ENCODE assay signal across 8 cellular contexts in the genomic region with DNA sequence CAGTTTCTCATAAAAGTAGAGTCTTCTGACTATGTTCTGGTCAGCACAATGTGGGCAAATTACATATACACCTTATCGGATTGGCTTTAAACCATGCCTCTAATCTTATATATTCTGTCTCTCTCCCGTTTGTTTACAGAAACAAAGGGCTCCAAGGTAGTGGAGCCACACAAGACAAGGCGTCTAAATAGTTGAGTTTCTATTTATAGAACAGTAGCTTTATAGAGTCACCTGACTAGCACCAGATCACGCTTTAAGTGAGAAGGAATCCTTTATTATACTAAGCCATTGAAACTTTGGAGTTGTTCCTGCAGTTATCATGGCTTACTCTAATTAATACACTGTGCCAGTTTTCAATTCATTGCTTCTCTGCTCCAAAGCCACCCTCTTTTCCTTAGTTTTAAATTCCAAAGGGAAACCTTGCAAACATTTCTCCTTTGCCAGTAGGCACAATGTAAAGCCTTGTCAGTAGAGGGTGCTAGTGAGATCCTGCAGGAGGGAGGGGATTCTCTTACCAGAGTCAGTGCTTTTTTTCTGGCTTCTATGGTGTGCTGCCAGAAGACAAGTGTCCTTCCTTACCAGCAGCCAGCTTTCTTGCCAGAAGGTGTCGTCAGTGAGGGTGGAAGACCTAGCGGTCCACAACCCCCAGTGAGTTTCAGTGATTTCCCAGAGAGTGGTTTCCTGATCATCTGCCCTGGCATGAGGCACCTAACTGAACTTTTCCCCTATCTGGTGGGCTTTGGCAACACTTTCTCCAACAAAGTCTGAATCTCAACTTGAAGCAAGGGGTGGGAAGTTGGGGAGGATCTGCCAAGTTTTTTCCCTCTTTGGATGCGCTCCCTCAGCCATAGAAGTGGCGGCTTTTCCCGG.
A peak's percentile ranks its signal among the peaks of the same experiment; 100 is the strongest.
DNase-seq lines count a peak whose midpoint lies in the region; ATAC-seq and TF ChIP-seq lines count a peak whose summit lies in the region.

No MANE protein-coding gene starts in this region.

- H3K4me3 Mint-ChIP-seq in GM23338 = no peak overlapping the region
- H3K4me3 Mint-ChIP-seq in progenitor cell of endocrine pancreas (ENCODE audit: low read depth) = no peak overlapping the region

- H3K9me3 Mint-ChIP-seq in GM23338 = no peaks in the 10 kb centered on the region
- H3K9me3 Mint-ChIP-seq in progenitor cell of endocrine pancreas (ENCODE audit: low read depth) = peaks cover 10% of the 10 kb centered on the region

- H3K36me3 Mint-ChIP-seq in GM23338 (ENCODE audit: low read depth) = peaks cover 3% of the 10 kb centered on the region; the same call in 1 of the 3 replicates
- H3K36me3 Mint-ChIP-seq in progenitor cell of endocrine pancreas (ENCODE audit: insufficient read depth) = peaks cover 10% of the 10 kb centered on the region

- peak overlapping the region; percentile 48; the same call in 1 of the 2 replicates for H3K27ac Mint-ChIP-seq in GM23338
- H3K27ac Mint-ChIP-seq in progenitor cell of endocrine pancreas = no peak overlapping the region

- H3K36me3 ChIP-seq in GM23338 (ENCODE audit: insufficient read depth) = no peaks in the 10 kb centered on the region

- TF ChIP-seq CTCF in AG04450 (IDR thresholded peaks at IDR 0.05; ENCODE audit: low read depth, low read length) (peak; percentile 75), GM23338 (conservative IDR thresholded peaks at IDR 0.05; ENCODE audit: low read depth in 2 of 2) (peak; percentile 92 to 97), epithelial cell of esophagus (IDR thresholded peaks at IDR 0.05; ENCODE audit: insufficient read depth, low read depth, low read length, missing control alignments) (peak; percentile 65), progenitor cell of endocrine pancreas (IDR thresholded peaks at IDR 0.05; ENCODE audit: unreplicated experiment) (peak; percentile 59)

- CTCF ChIA-PET in AG04450 (lab: Charles Lee) = interaction anchor here (1.5 kb wide), 1 partner anchor 29 kb away, joined by 4 read pairs; no protein-coding TSS in a partner anchor

- H3F3A ChIP-seq in GM23338 (replicated peaks; ENCODE audit: low read depth) = no peaks in the 10 kb centered on the region

- no peaks in the 10 kb centered on the region for H3K9me2 ChIP-seq in GM23338 (ENCODE audit: insufficient read depth)

- H3K9me3 ChIP-seq in AG04450 (ENCODE audit: control insufficient read depth, insufficient read depth, low read length) = no peaks in the 10 kb centered on the region

- ATAC-seq in GM23338 = peak; percentile 99

- no peak overlapping the region for H2AFZ ChIP-seq in GM23338

- H3K27ac ChIP-seq in AG04450 (ENCODE audit: low read depth, low read length) = no peak overlapping the region
- H3K27ac ChIP-seq in GM23338 (ENCODE audit: low read depth) = no peak overlapping the region

- H3K27me3 ChIP-seq in AG04450 (ENCODE audit: control insufficient read depth, insufficient read depth, low read length) = no peaks in the 10 kb centered on the region
- no peaks in the 10 kb centered on the region for H3K27me3 ChIP-seq in GM23338 (ENCODE audit: insufficient read depth)

- in situ Hi-C loops in KBM-7 (cut with MboI; ENCODE audit: low pct_unique_long_range_greater_than_20kb, low sequenced_read_pairs) = no loop called here

- POLR2A ChIA-PET in AG04450 (lab: Yijun Ruan, JAX) = no interaction called here

- H3K4me1 ChIP-seq in GM23338 (ENCODE audit: insufficient read depth) = no peaks in the 10 kb centered on the region

- H4K20me1 ChIP-seq in GM23338 (replicated peaks; ENCODE audit: insufficient read depth) = no peaks in the 10 kb centered on the region

- H3K4me3 ChIP-seq in AG04450 (ENCODE audit: low read depth, low read length) (no peak overlapping the region), GM23338 (no peak overlapping the region), epithelial cell of esophagus (ENCODE audit: low read length) (no peak overlapping the region)

- H3K27me3 Mint-ChIP-seq in GM23338 (ENCODE audit: insufficient read depth, low read depth, poor library complexity) (no peaks in the 10 kb centered on the region), progenitor cell of endocrine pancreas (no peaks in the 10 kb centered on the region)

- H3K4me1 Mint-ChIP-seq in GM23338 (peaks cover 5% of the 10 kb centered on the region; the same call in 2 of the 3 replicates), progenitor cell of endocrine pancreas (ENCODE audit: low read depth) (peaks cover 19% of the 10 kb centered on the region)

- no peaks in the 10 kb centered on the region for H3K79me2 ChIP-seq in GM23338 (replicated peaks; ENCODE audit: insufficient read depth)

- H3K4me2 ChIP-seq in GM23338 = no peak overlapping the region

- peak; percentile 1 for DNase-seq in AG04450 (ENCODE audit: low read depth, low spot score)
- peak; percentile 56 for DNase-seq in GDM1 (lab: John Stamatoyannopoulos, UW)
- peak; percentile 97 for DNase-seq in GM23338 (ENCODE audit: low spot score)
- DNase-seq in KBM-7 = peak; percentile 88
- peak; percentile 0 for DNase-seq in T follicular helper cell (ENCODE audit: low read depth)
- peak; percentile 73 for DNase-seq in epithelial cell of esophagus (ENCODE audit: low read depth)
- no peak for DNase-seq in progenitor cell of endocrine pancreas (ENCODE audit: low spot score, unreplicated experiment)
- DNase-seq in cerebellar nuclear complex (lab: John Stamatoyannopoulos, UW) = no peak

TF ChIP-seq in GM23338, 12 proteins besides CTCF, POLR2A, EP300 and RAD21 (continues in another document):
- no peak for TF ChIP-seq ZNF331 (CRISPR knock-in tag; IDR thresholded peaks at IDR 0.05; ENCODE audit: low read depth)
- TF ChIP-seq EZH2phosphoT487 (IDR thresholded peaks at IDR 0.05; ENCODE audit: unreplicated experiment) = no peak
- TF ChIP-seq NANOG (IDR thresholded peaks at IDR 0.05; ENCODE audit: borderline replicate concordance) = no peak
- no peak for TF ChIP-seq JUNB (IDR thresholded peaks at IDR 0.05; ENCODE audit: unreplicated experiment)
- TF ChIP-seq, protein P1, sequence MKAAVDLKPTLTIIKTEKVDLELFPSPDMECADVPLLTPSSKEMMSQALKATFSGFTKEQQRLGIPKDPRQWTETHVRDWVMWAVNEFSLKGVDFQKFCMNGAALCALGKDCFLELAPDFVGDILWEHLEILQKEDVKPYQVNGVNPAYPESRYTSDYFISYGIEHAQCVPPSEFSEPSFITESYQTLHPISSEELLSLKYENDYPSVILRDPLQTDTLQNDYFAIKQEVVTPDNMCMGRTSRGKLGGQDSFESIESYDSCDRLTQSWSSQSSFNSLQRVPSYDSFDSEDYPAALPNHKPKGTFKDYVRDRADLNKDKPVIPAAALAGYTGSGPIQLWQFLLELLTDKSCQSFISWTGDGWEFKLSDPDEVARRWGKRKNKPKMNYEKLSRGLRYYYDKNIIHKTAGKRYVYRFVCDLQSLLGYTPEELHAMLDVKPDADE (IDR thresholded peaks at IDR 0.05) = no peak

Comparison
In these comparisons a context has a peak if more than half of its experiments do, and no peak if none do; other contexts are left out.
1. DNase-seq: peak in AG04450 (single experiment), GDM1 (single experiment), GM23338 (single experiment), KBM-7 (single experiment), T follicular helper cell (single experiment) and epithelial cell of esophagus (single experiment); none in progenitor cell of endocrine pancreas (single experiment) and cerebellar nuclear complex (0 of 2).
2. Peak in every context shown above with its lines, with median percentiles within 50 percentile points of each other: CTCF ChIP-seq.